In the genomic region with DNA sequence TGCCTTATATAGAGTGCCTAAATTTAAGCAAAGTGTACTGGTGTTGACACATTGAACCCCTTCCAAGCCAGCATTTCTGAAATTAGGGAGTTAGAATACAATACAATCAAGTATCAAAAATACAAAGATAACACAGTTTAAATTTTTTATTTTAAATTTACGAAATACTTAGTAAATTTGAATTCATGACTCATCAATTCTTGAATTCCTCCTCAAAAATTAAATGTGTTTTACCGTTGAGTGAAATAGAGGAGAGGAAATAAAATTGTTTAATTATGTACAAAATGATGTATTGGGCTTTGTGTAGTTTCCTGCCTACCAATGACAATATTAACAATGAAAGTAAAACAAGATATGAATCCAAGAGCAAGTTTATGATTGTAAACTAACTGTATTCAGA, we compare ENCODE assay signal across 20 cellular contexts.
DNase-seq lines count a peak whose midpoint lies in the region; ATAC-seq, FAIRE-seq and TF ChIP-seq lines count a peak whose summit lies in the region.
"Had no signal": no experiment of that assay in that cellular context is flagged by ENCODE, and none has a peak within 500 bp of the region (broad histone marks: within the 10 kb centered on the region; RNA-seq: fewer than 3 reads in every experiment).

No MANE protein-coding gene starts in this region.

- no peak overlapping the region for H3K27ac Mint-ChIP-seq in activated CD4-positive, alpha-beta T cell treated with anti-CD3 and anti-CD28 coated beads for 36 hours

- H3K9me3 ChIP-seq in muscle layer of duodenum (ENCODE audit: control insufficient read depth in 1 of 2, low read length in 2 of 2) (no peaks in the 10 kb centered on the region), smooth muscle cell (replicated peaks; ENCODE audit: low read depth) (no peaks in the 10 kb centered on the region), breast epithelium (no peaks in the 10 kb centered on the region)

- no peak overlapping the region for H3K9ac ChIP-seq in smooth muscle cell (ENCODE audit: low read depth)

- H4K20me1 ChIP-seq in smooth muscle cell (ENCODE audit: low read depth) = no peaks in the 10 kb centered on the region

- intact Hi-C loops in activated CD4-positive, alpha-beta T cell treated with anti-CD3 and anti-CD28 coated beads for 36 hours (cut with DNase I, micrococcal nuclease) = no loop called here
- intact Hi-C loops in breast epithelium (cut with DNase I; ENCODE audit: low total_unique reads) = no loop called here

- H3K27me3 ChIP-seq in muscle layer of duodenum (ENCODE audit: low read depth, low read length) = no peaks in the 10 kb centered on the region
- H3K27me3 ChIP-seq in smooth muscle cell (ENCODE audit: low read depth) = no peaks in the 10 kb centered on the region
- H3K27me3 ChIP-seq in breast epithelium = no peaks in the 10 kb centered on the region

- POLR2A ChIA-PET in activated CD4-positive, alpha-beta T cell treated with anti-CD3 and anti-CD28 coated beads for 36 hours (lab: Charles Lee) = no interaction called here

- TF ChIP-seq CTCF in smooth muscle cell (IDR thresholded peaks at IDR 0.05; ENCODE audit: borderline replicate concordance, insufficient read depth, poor library complexity, severe bottlenecking) (no peak), breast epithelium (IDR thresholded peaks at IDR 0.05) (no peak)

- H2AFZ ChIP-seq in smooth muscle cell (ENCODE audit: low read depth) = peak overlapping the region; percentile 13

- CTCF ChIA-PET in activated CD4-positive, alpha-beta T cell treated with anti-CD3 and anti-CD28 coated beads for 36 hours (lab: Charles Lee) = no interaction called here

- H3K36me3 ChIP-seq in muscle layer of duodenum (ENCODE audit: control insufficient read depth in 1 of 2, insufficient read depth in 2 of 2, low read length in 2 of 2) (no peaks in the 10 kb centered on the region), smooth muscle cell (ENCODE audit: low read depth) (no peaks in the 10 kb centered on the region), breast epithelium (no peaks in the 10 kb centered on the region)

- no peaks in the 10 kb centered on the region for H3K4me1 ChIP-seq in muscle layer of duodenum (ENCODE audit: control insufficient read depth in 1 of 2, insufficient read depth in 2 of 2, low read length in 2 of 2)
- H3K4me1 ChIP-seq in smooth muscle cell (ENCODE audit: low read depth) = no peaks in the 10 kb centered on the region
- no peaks in the 10 kb centered on the region for H3K4me1 ChIP-seq in breast epithelium

- H3K4me3 ChIP-seq in muscle layer of duodenum (ENCODE audit: low read depth in 1 of 2, low read length in 2 of 2) = no peak overlapping the region
- H3K4me3 ChIP-seq in smooth muscle cell = no peak overlapping the region
- no peak overlapping the region for H3K4me3 ChIP-seq in breast epithelium

- H3F3A ChIP-seq in smooth muscle cell (ENCODE audit: low read depth) = no peaks in the 10 kb centered on the region

- no peaks in the 10 kb centered on the region for H3K79me2 ChIP-seq in smooth muscle cell (ENCODE audit: low read depth)

- H3K4me2 ChIP-seq in smooth muscle cell = no peak overlapping the region

- H3K9me3 Mint-ChIP-seq in activated CD4-positive, alpha-beta T cell treated with anti-CD3 and anti-CD28 coated beads for 36 hours (ENCODE audit: low read depth) = peaks cover 3% of the 10 kb centered on the region

- 73% methylated on average over 2 of the region's 2 CpGs for WGBS in smooth muscle cell (ENCODE audit: low lambda C conversion rate)

- peak overlapping the region; percentile 34 for H3K27ac ChIP-seq in muscle layer of duodenum (ENCODE audit: low read length)
- H3K27ac ChIP-seq in smooth muscle cell (ENCODE audit: low read depth) = peak overlapping the region; percentile 9
- H3K27ac ChIP-seq in breast epithelium = no peak overlapping the region
- H3K27ac ChIP-seq: C4-2B had no signal

- FAIRE-seq in A204.1 (lab: Jason Lieb, UNC) (peak; percentile 34), frontal cortex (lab: Jason Lieb, UNC) (no peak)
- FAIRE-seq: GM12892, H1 had no signal

- peak; percentile 35 for DNase-seq in NCI-H226
- no peak for DNase-seq in smooth muscle cell (lab: John Stamatoyannopoulos, UW; ENCODE audit: unreplicated experiment)
- DNase-seq in activated CD4-positive, alpha-beta T cell treated with anti-CD3 and anti-CD28 coated beads for 36 hours = no peak
- DNase-seq in frontal cortex (ENCODE audit: low spot score in 2 of 2) = no peak
- DNase-seq in stimulated activated CD4-positive, alpha-beta T cell treated with anti-CD3 and anti-CD28 coated beads, Interleukin-4, amount 100 ng/mL, for 1 hour = no peak
- no peak for DNase-seq in breast epithelium (ENCODE audit: low spot score in 2 of 2)
- DNase-seq: DMS79; KG1; NCI-H1105 treated with DMSO at 0.1 percent for 48 hours; NCI-H1694; NCI-H2081 treated with DMSO at 0.1 percent for 48 hours; NCI-H748 treated with DMSO at 0.1 percent for 48 hours; NK-92 treated with Interleukin-12 subunit alpha and Interleukin-12 subunit beta, amount 100 ng/mL, for 24 hours; RPMI8226; SIG-M5 had no signal

- H3K4me3 Mint-ChIP-seq in activated CD4-positive, alpha-beta T cell treated with anti-CD3 and anti-CD28 coated beads for 36 hours = no peak overlapping the region

- H3K27me3 Mint-ChIP-seq in activated CD4-positive, alpha-beta T cell treated with anti-CD3 and anti-CD28 coated beads for 36 hours = no peaks in the 10 kb centered on the region

- no peak for TF ChIP-seq POLR2A in breast epithelium (IDR thresholded peaks at IDR 0.05)

- no peak for ATAC-seq in activated CD4-positive, alpha-beta T cell treated with anti-CD3 and anti-CD28 coated beads for 36 hours

- H3K36me3 Mint-ChIP-seq in activated CD4-positive, alpha-beta T cell treated with anti-CD3 and anti-CD28 coated beads for 36 hours (ENCODE audit: low read depth) = no peaks in the 10 kb centered on the region

- H3K4me1 Mint-ChIP-seq in activated CD4-positive, alpha-beta T cell treated with anti-CD3 and anti-CD28 coated beads for 36 hours = no peaks in the 10 kb centered on the region

Comparison
In these comparisons a context has a peak if more than half of its experiments do, and no peak if none do; other contexts are left out.
1. H3K27ac ChIP-seq: peak in muscle layer of duodenum (single experiment) and smooth muscle cell (single experiment); none in breast epithelium (0 of 2).